In genomic region chr1:228490120-228491078, GRCh38 we compare ENCODE assay signal across 1 cellular context.
TF ChIP-seq lines count a peak whose summit lies in the region.

No MANE protein-coding gene starts in this region.

TF ChIP-seq in K562, 482 proteins besides CTCF, POLR2A, EP300 and RAD21 (continued from another document):
- TF ChIP-seq ARID4B (CRISPR knock-in tag; IDR thresholded peaks at IDR 0.05) (peak; percentile 54; the same call in 1 of the 2 replicates), CEBPG (CRISPR knock-in tag; IDR thresholded peaks at IDR 0.05) (peak; percentile 100), CEBPG (tag; conservative IDR thresholded peaks at IDR 0.05 in 1 of 2, IDR thresholded peaks at IDR 0.05 in 1 of 2) (peak; percentile 98 to 100), NFXL1 (CRISPR knock-in tag; IDR thresholded peaks at IDR 0.05) (peak; percentile 87), BRF1 (IDR thresholded peaks at IDR 0.05; ENCODE audit: borderline replicate concordance, extremely low read depth, insufficient read length) (no peak), MAFG (tag; conservative IDR thresholded peaks at IDR 0.05) (peak; percentile 74), HMG20A (CRISPR knock-in tag; conservative IDR thresholded peaks at IDR 0.05) (no peak), MCM7 (IDR thresholded peaks at IDR 0.05) (no peak), CREB3 (tag; conservative IDR thresholded peaks at IDR 0.05; ENCODE audit: low read depth) (peak; percentile 58), CEBPB (tag; IDR thresholded peaks at IDR 0.05) (peak; percentile 83), MTF1 (CRISPR knock-in tag; IDR thresholded peaks at IDR 0.05; ENCODE audit: borderline replicate concordance) (no peak), IFI16 (CRISPR knock-in tag; IDR thresholded peaks at IDR 0.05) (peak; percentile 59), ZNF586 (CRISPR knock-in tag; conservative IDR thresholded peaks at IDR 0.05) (peak; percentile 79), HOMEZ (CRISPR knock-in tag; IDR thresholded peaks at IDR 0.05) (peak; percentile 86; the same call in 1 of the 2 replicates), CXXC5 (CRISPR knock-in tag; IDR thresholded peaks at IDR 0.05) (peak; percentile 87), HNRNPLL (IDR thresholded peaks at IDR 0.05; ENCODE audit: low read depth, low read length, poor library complexity, severe bottlenecking) (no peak), PBX2 (CRISPR knock-in tag; IDR thresholded peaks at IDR 0.05; ENCODE audit: low read depth) (no peak), PBX2 (tag; conservative IDR thresholded peaks at IDR 0.05; ENCODE audit: low read depth) (peak; percentile 23; the same call in 1 of the 2 replicates), NR3C1 (CRISPR knock-in tag; IDR thresholded peaks at IDR 0.05) (no peak), ARNT (IDR thresholded peaks at IDR 0.05) (peak in 1 of 2 experiments; percentile 66; a peak in 1 of 4 replicates), NELFE (IDR thresholded peaks at IDR 0.05; ENCODE audit: insufficient read depth, insufficient read length) (no peak), ZNF354B (CRISPR knock-in tag; IDR thresholded peaks at IDR 0.05) (peak; percentile 72; the same call in 1 of the 2 replicates), BRD9 (IDR thresholded peaks at IDR 0.05; ENCODE audit: low read depth, partially characterized antibody) (peak; percentile 81), RNF2 (IDR thresholded peaks at IDR 0.05) (peak; percentile 60; the same call in 1 of the 2 replicates), EP400 (IDR thresholded peaks at IDR 0.05) (peak; percentile 89), ZEB2 (IDR thresholded peaks at IDR 0.05) (peak; percentile 95), PTTG1 (tag; IDR thresholded peaks at IDR 0.05; ENCODE audit: low read depth) (peak; percentile 75)
